ENCODE assay signal across 26 cellular contexts in the genomic region with DNA sequence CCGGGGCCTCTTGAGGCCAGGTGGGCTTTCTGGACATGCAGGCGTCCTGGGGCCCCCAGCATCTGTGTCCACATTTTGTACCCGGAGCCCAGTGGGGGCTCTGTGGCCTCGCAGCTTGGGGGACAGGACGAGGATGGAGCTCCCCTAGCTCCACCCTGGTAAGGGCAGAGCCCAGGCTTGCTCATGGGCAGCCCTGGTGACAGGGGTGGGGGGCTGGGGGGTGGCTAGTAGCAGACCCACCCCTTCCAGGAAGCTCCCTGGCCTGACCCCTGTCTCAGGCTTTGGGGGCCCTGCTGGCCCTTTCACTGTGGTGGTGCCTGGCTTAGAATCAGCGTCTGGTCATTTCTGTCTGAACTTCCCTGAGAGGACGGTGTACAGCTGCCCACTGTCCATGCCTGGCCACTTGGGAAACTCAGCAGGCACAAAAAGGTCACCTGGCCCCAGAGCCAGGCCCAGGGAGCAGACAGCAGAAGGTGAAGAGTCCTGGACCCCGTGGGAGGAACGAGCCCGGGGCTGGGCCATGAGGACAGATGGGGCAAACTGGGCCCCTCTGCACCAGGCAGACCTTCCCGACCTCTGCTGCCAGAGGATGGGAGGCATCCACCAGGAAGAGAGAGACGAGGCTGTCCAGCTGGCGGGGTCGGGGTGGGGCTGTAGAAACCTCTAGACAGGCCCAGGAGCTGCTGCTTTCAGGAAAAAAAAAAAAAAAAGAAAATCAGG. TPM values are rescaled to one million over a fixed set of nuclear protein-coding genes. Genes with fewer than 3 reads are reported as not detected.
DNase-seq lines count a peak whose midpoint lies in the region; ATAC-seq and TF ChIP-seq lines count a peak whose summit lies in the region.
"Had no signal": no experiment of that assay in that cellular context is flagged by ENCODE, and none has a peak within 500 bp of the region (broad histone marks: within the 10 kb centered on the region; RNA-seq: fewer than 3 reads in every experiment).

No MANE protein-coding gene starts in this region.

- peaks cover 26% of the 10 kb centered on the region for H3K4me1 Mint-ChIP-seq in neural crest cell
- H3K4me1 Mint-ChIP-seq: activated naive CD8-positive, alpha-beta T cell treated with anti-CD3 and anti-CD28 coated beads, Interleukin-2, amount 50 U/mL, for 24 hours; IgD-negative memory B cell had no signal

- DNase-seq in SJCRH30 = peak; percentile 25 to 36
- DNase-seq in islet precursor cell = peak; percentile 46
- peak; percentile 36 for DNase-seq in neural crest cell (ENCODE audit: low read depth, low spot score)
- no peak for DNase-seq in NCI-H128 (lab: John Stamatoyannopoulos, UW; ENCODE audit: unreplicated experiment)
- DNase-seq in dermis blood vessel endothelial cell = no peak
- DNase-seq in activated CD8-positive, alpha-beta memory T cell treated with anti-CD3 and anti-CD28 coated beads, Interleukin-2, amount 50 U/mL, for 48 hours = no peak
- DNase-seq: activated CD4-positive, alpha-beta T cell treated with anti-CD3 and anti-CD28 coated beads, Interleukin-2, amount 50 U/mL, for 48 hours; activated CD8-positive, alpha-beta memory T cell treated with anti-CD3 and anti-CD28 coated beads, Interleukin-2, amount 50 U/mL, for 4 hours; activated naive CD8-positive, alpha-beta T cell treated with anti-CD3 and anti-CD28 coated beads, Interleukin-2, amount 50 U/mL, for 24 hours; brain microvascular endothelial cell; esophagus squamous epithelium; NCI-H1092 treated with DMSO at 0.1 percent for 48 hours; NCI-H1930; NCI-H2227 treated with DMSO at 0.1 percent for 48 hours; NCI-H69; thyroid gland had no signal

- TF ChIP-seq CTCF in neural crest cell (conservative IDR thresholded peaks at IDR 0.05) = no peak

- H3K27me3 ChIP-seq in BLaER1 = no peaks in the 10 kb centered on the region
- peaks cover 37% of the 10 kb centered on the region for H3K27me3 ChIP-seq in SJCRH30
- H3K27me3 ChIP-seq: esophagus squamous epithelium, right atrium auricular region, thyroid gland had no signal

- no peaks in the 10 kb centered on the region for H3K27me3 Mint-ChIP-seq in neural crest cell (ENCODE audit: low read depth)
- H3K27me3 Mint-ChIP-seq: activated naive CD8-positive, alpha-beta T cell treated with anti-CD3 and anti-CD28 coated beads, Interleukin-2, amount 50 U/mL, for 24 hours; IgD-negative memory B cell; stimulated activated naive CD8-positive, alpha-beta T cell treated with anti-CD3 and anti-CD28 coated beads, Interleukin-15, Interleukin-2, amounts not matched to agents 100 ng/mL and 50 ng/mL, for 24 hours had no signal

- H3K9me3 Mint-ChIP-seq in neural crest cell = no peaks in the 10 kb centered on the region
- H3K9me3 Mint-ChIP-seq: activated naive CD8-positive, alpha-beta T cell treated with anti-CD3 and anti-CD28 coated beads, Interleukin-2, amount 50 U/mL, for 24 hours; IgD-negative memory B cell; stimulated activated naive CD8-positive, alpha-beta T cell treated with anti-CD3 and anti-CD28 coated beads, Interleukin-15, Interleukin-2, amounts not matched to agents 100 ng/mL and 50 ng/mL, for 24 hours had no signal

- peaks cover 5% of the 10 kb centered on the region for H3K36me3 Mint-ChIP-seq in neural crest cell (ENCODE audit: low read depth)
- H3K36me3 Mint-ChIP-seq: CD14-positive monocyte, IgD-negative memory B cell had no signal

- H3K27ac ChIP-seq in BLaER1 (peak overlapping the region; percentile 30; the same call in 1 of the 2 replicates), SJCRH30 (no peak overlapping the region)
- H3K27ac ChIP-seq: brain microvascular endothelial cell, esophagus squamous epithelium, right atrium auricular region, thyroid gland, VCaP had no signal

- peaks cover 21% of the 10 kb centered on the region; the same call in 1 of the 2 replicates for H3K36me3 ChIP-seq in BLaER1
- no peaks in the 10 kb centered on the region for H3K36me3 ChIP-seq in SJCRH30
- H3K36me3 ChIP-seq: brain microvascular endothelial cell, right atrium auricular region, thyroid gland had no signal

- no peak overlapping the region for H3K9ac ChIP-seq in BLaER1

- ATAC-seq in GM21447 (IDR thresholded peaks at IDR 0.05; ENCODE audit: unreplicated experiment) = no peak
- ATAC-seq: SK-N-SH treated with all-trans-retinoic acid at 6 μM for 48 hours had no signal

- H3K27ac Mint-ChIP-seq in neural crest cell (ENCODE audit: unreplicated experiment) = peak overlapping the region; percentile 99
- H3K27ac Mint-ChIP-seq: activated naive CD8-positive, alpha-beta T cell treated with anti-CD3 and anti-CD28 coated beads, Interleukin-2, amount 50 U/mL, for 24 hours; CD14-positive monocyte; IgD-negative memory B cell; stimulated activated naive CD8-positive, alpha-beta T cell treated with anti-CD3 and anti-CD28 coated beads, Interleukin-15, Interleukin-2, amounts not matched to agents 100 ng/mL and 50 ng/mL, for 24 hours; T-helper 2 cell treated with Interferon-gamma antibody and Interleukin-4, amounts not matched to agents 5 μg/mL and 100 μg/mL, for 36 hours had no signal

- H3K4me3 Mint-ChIP-seq in neural crest cell = peak overlapping the region; percentile 77
- H3K4me3 Mint-ChIP-seq: activated naive CD8-positive, alpha-beta T cell treated with anti-CD3 and anti-CD28 coated beads, Interleukin-2, amount 50 U/mL, for 24 hours; CD14-positive monocyte; IgD-negative memory B cell; stimulated activated naive CD8-positive, alpha-beta T cell treated with anti-CD3 and anti-CD28 coated beads, Interleukin-15, Interleukin-2, amounts not matched to agents 100 ng/mL and 50 ng/mL, for 24 hours; T-helper 2 cell treated with Interferon-gamma antibody and Interleukin-4, amounts not matched to agents 5 μg/mL and 100 μg/mL, for 36 hours had no signal

- no peaks in the 10 kb centered on the region for H3K9me3 ChIP-seq in BLaER1
- H3K9me3 ChIP-seq in SJCRH30 (replicated peaks) = no peaks in the 10 kb centered on the region
- H3K9me3 ChIP-seq: esophagus squamous epithelium, right atrium auricular region, thyroid gland had no signal

- H4K20me1 ChIP-seq in BLaER1 = no peaks in the 10 kb centered on the region

- H3K4me3 ChIP-seq in BLaER1 (no peak overlapping the region), SJCRH30 (no peak overlapping the region)
- H3K4me3 ChIP-seq: esophagus squamous epithelium, right atrium auricular region, thyroid gland had no signal

- H3K4me1 ChIP-seq in BLaER1 (peaks cover 47% of the 10 kb centered on the region), SJCRH30 (peaks cover 9% of the 10 kb centered on the region; the same call in 1 of the 2 replicates)
- H3K4me1 ChIP-seq: esophagus squamous epithelium, thyroid gland had no signal

- H3K4me2 ChIP-seq in BLaER1 = no peak overlapping the region

RNA-seq across cellular contexts. Expression of gene EXD3, which starts 52.9 kb away (rescaled TPM):
- total RNA-seq in SJCRH30 (2014; rRNA removed; shearing (Covaris generic)) = 1.8 and 1.9 TPM in 2 replicates
- total RNA-seq in neural crest cell (15.1 and 17.6 TPM in 2 replicates), dermis blood vessel endothelial cell (32.9 and 43.1 TPM in 2 replicates)

RNA-seq across cellular contexts. Expression of gene NOXA1, which starts 53.1 kb away (rescaled TPM):
- total RNA-seq in SJCRH30 (2014; rRNA removed; shearing (Covaris generic)) = not detected in 2 replicates
- total RNA-seq in neural crest cell (0.89 and 0.98 TPM in 2 replicates), dermis blood vessel endothelial cell (1.5 and 2.6 TPM in 2 replicates)
- total RNA-seq: RPMI7951 had no signal

Comparison
In these comparisons a context has a peak if more than half of its experiments do, and no peak if none do; other contexts are left out.
1. DNase-seq: peak in SJCRH30 (2 of 2), islet precursor cell (single experiment) and neural crest cell (single experiment); none in NCI-H128 (single experiment), dermis blood vessel endothelial cell (single experiment) and activated CD8-positive, alpha-beta memory T cell treated with anti-CD3 and anti-CD28 coated beads, Interleukin-2, amount 50 U/mL, for 48 hours (single experiment).